In genomic region chr19:11539495-11540365, GRCh38 we compare ENCODE assay signal across 1 cellular context.
TF ChIP-seq lines count a peak whose summit lies in the region.

No MANE protein-coding gene starts in this region.

TF ChIP-seq in H1, 55 proteins besides CTCF, POLR2A, EP300 and RAD21:
- TF ChIP-seq FOSL1 (IDR thresholded peaks at IDR 0.05; ENCODE audit: insufficient read depth, low read depth, low read length) (no peak), KDM1A (IDR thresholded peaks at IDR 0.05; ENCODE audit: borderline replicate concordance, low read length) (peak; percentile 80; the same call in 1 of the 2 replicates), PHF8 (conservative IDR thresholded peaks at IDR 0.05; ENCODE audit: low read depth, low read length) (peak; percentile 66), ASH2L (IDR thresholded peaks at IDR 0.05; ENCODE audit: low read length) (peak; percentile 28), MAFK (IDR thresholded peaks at IDR 0.05; ENCODE audit: low read depth, low read length) (no peak), RXRA (IDR thresholded peaks at IDR 0.05; ENCODE audit: insufficient read depth, low read depth, low read length) (no peak), NANOG (IDR thresholded peaks at IDR 0.05; ENCODE audit: insufficient read depth, low read depth, low read length, poor library complexity, severe bottlenecking) (no peak), TAF1 (IDR thresholded peaks at IDR 0.05; ENCODE audit: low read depth, low read length) (peak; percentile 50), SP1 (IDR thresholded peaks at IDR 0.05; ENCODE audit: low read depth, low read length) (no peak), ATF2 (IDR thresholded peaks at IDR 0.05; ENCODE audit: low read length) (no peak), YY1 (IDR thresholded peaks at IDR 0.05; ENCODE audit: low read depth, low read length) (no peak), SRF (IDR thresholded peaks at IDR 0.05; ENCODE audit: low read depth, low read length) (peak; percentile 91)
